In genomic region chr20:32619586-32619985, GRCh38 we compare ENCODE assay signal across 22 cellular contexts. TPM values are rescaled to one million over a fixed set of nuclear protein-coding genes. Genes with fewer than 3 reads are reported as not detected.
A peak's percentile ranks its signal among the peaks of the same experiment; 100 is the strongest.
DNase-seq lines count a peak whose midpoint lies in the region; ATAC-seq, FAIRE-seq and TF ChIP-seq lines count a peak whose summit lies in the region.
"Had no signal": no experiment of that assay in that cellular context is flagged by ENCODE, and none has a peak within 500 bp of the region (broad histone marks: within the 10 kb centered on the region; RNA-seq: fewer than 3 reads in every experiment).

No MANE protein-coding gene starts in this region.

- 37% methylated on average over 8 of the region's 8 CpGs for WGBS in HepG2 (ENCODE audit: low lambda C conversion rate)
- WGBS in right lobe of liver (ENCODE audit: insufficient coverage, low coverage, low lambda C conversion rate, missing lambda C conversion rate) = 32% methylated on average over 7 of the region's 8 CpGs
- 51% methylated on average over 8 of the region's 8 CpGs for WGBS in K562 (ENCODE audit: insufficient coverage, low coverage, missing lambda C conversion rate)

- H3K4me2 ChIP-seq in HepG2 (ENCODE audit: low read depth, low read length) (no peak overlapping the region), K562 (ENCODE audit: insufficient read depth, low read length) (no peak overlapping the region), osteoblast (ENCODE audit: insufficient read depth, low read length) (no peak overlapping the region)
- H3K4me2 ChIP-seq: BLaER1 had no signal

- H3K9ac ChIP-seq in HepG2 (ENCODE audit: insufficient read depth, low read depth, low read length) (no peak overlapping the region), K562 (ENCODE audit: insufficient read depth in 1 of 2, low read depth in 2 of 2, low read length in 2 of 2) (peak overlapping the region in 1 of 2 experiments; percentile 78; a peak in 1 of 4 replicates)
- H3K9ac ChIP-seq: BLaER1 had no signal

- H3K4me1 ChIP-seq in HepG2 (ENCODE audit: insufficient read depth, low read length) = peaks cover 23% of the 10 kb centered on the region
- no peaks in the 10 kb centered on the region for H3K4me1 ChIP-seq in right lobe of liver
- H3K4me1 ChIP-seq in K562 (replicated peaks in 1 of 2; ENCODE audit: control insufficient read depth in 2 of 2, insufficient read depth in 2 of 2, low read length in 2 of 2) = peaks cover 21 to 45% of the 10 kb centered on the region in 2 experiments
- H3K4me1 ChIP-seq in osteoblast (ENCODE audit: insufficient read depth, low read length) = no peaks in the 10 kb centered on the region
- H3K4me1 ChIP-seq: Caco-2 had no signal

- intact Hi-C loops in HepG2 (cut with micrococcal nuclease; ENCODE audit: unreplicated experiment) = no loop called here
- intact Hi-C loops in right lobe of liver (cut with DNase I) = no loop called here
- intact Hi-C loops in K562 (cut with micrococcal nuclease) = no loop called here

- TF ChIP-seq EP300 in HepG2 (IDR thresholded peaks at IDR 0.05; ENCODE audit: low read depth in 2 of 2, low read length in 2 of 2) = no peak
- no peak for TF ChIP-seq EP300 in HepG2 (CRISPR knock-in tag; IDR thresholded peaks at IDR 0.05; ENCODE audit: borderline replicate concordance)
- no peak for TF ChIP-seq EP300 in K562 (IDR thresholded peaks at IDR 0.05; ENCODE audit: low read length)

- TF ChIP-seq CTCF in HepG2 (CRISPR knock-in tag; IDR thresholded peaks at IDR 0.05) = no peak
- TF ChIP-seq CTCF in right lobe of liver (IDR thresholded peaks at IDR 0.05) = no peak
- TF ChIP-seq CTCF in K562 (IDR thresholded peaks at IDR 0.05 in 2 of 3, conservative IDR thresholded peaks at IDR 0.05 in 1 of 3; ENCODE audit: insufficient read depth in 2 of 3, low read depth in 1 of 3, low read length in 3 of 3) = no peak
- TF ChIP-seq CTCF in osteoblast (IDR thresholded peaks at IDR 0.05; ENCODE audit: extremely low read depth, low read depth, low read length) = no peak

- ATAC-seq in HepG2 = no peak
- no peak for ATAC-seq in right lobe of liver
- no peak for ATAC-seq in K562
- ATAC-seq in HG03520 (IDR thresholded peaks at IDR 0.05; ENCODE audit: unreplicated experiment) = no peak
- ATAC-seq in GM21737 (IDR thresholded peaks at IDR 0.05; ENCODE audit: unreplicated experiment) = no peak
- ATAC-seq: CD8-positive, alpha-beta T cell; GM12878 had no signal

- no peaks in the 10 kb centered on the region for H3K36me3 ChIP-seq in HepG2 (replicated peaks in 1 of 2; ENCODE audit: control insufficient read depth in 1 of 2, insufficient read depth in 2 of 2, low read length in 2 of 2)
- no peaks in the 10 kb centered on the region for H3K36me3 ChIP-seq in right lobe of liver
- peaks cover 51% of the 10 kb centered on the region; the same call in 2 of the 3 replicates for H3K36me3 ChIP-seq in K562 (ENCODE audit: control insufficient read depth, insufficient read depth, low read length)
- H3K36me3 ChIP-seq in osteoblast (ENCODE audit: insufficient read depth, low read length) = no peaks in the 10 kb centered on the region
- H3K36me3 ChIP-seq: BLaER1 had no signal

- H3K27ac ChIP-seq in HepG2 (ENCODE audit: extremely low read length, insufficient read depth, low read length) = no peak overlapping the region
- no peak overlapping the region for H3K27ac ChIP-seq in right lobe of liver
- H3K27ac ChIP-seq in K562 (ENCODE audit: extremely low read depth, low read depth, low read length) = no peak overlapping the region
- no peak overlapping the region for H3K27ac ChIP-seq in osteoblast (ENCODE audit: low read depth, low read length)
- H3K27ac ChIP-seq: 22Rv1, BLaER1, C4-2B had no signal

- H2AFZ ChIP-seq in HepG2 (ENCODE audit: low read length) (no peak overlapping the region), K562 (ENCODE audit: low read depth, low read length) (no peak overlapping the region), osteoblast (ENCODE audit: low read length) (no peak overlapping the region)

- POLR2A ChIA-PET in HepG2 (lab: Yijun Ruan, JAX) (no interaction called here), K562 (lab: Yijun Ruan, JAX) (interaction anchor here (0.7 kb wide), 1 partner anchor 37 kb away, joined by 4 read pairs; no protein-coding TSS in a partner anchor)

- in situ Hi-C loops in HepG2 (cut with HindIII; ENCODE audit: extremely low pct_ligation_motif_present, low pct_unique_long_range_greater_than_20kb) (no loop called here), K562 (cut with MboI) (no loop called here)

- no peak for FAIRE-seq in HepG2 (lab: Jason Lieb, UNC)
- no peak for FAIRE-seq in K562 (lab: Jason Lieb, UNC)
- FAIRE-seq: A204.1, GM12878, GM19239, H54 had no signal

- TF ChIP-seq POLR2A in HepG2 (IDR thresholded peaks at IDR 0.05; ENCODE audit: insufficient read depth in 1 of 2, low read depth in 2 of 2, low read length in 2 of 2) (no peak), right lobe of liver (IDR thresholded peaks at IDR 0.05) (no peak), K562 (conservative IDR thresholded peaks at IDR 0.05) (no peak)

- CTCF ChIA-PET in HepG2 (lab: Yijun Ruan, JAX; ENCODE audit: low intra/inter-chr PET ratio, low total read pairs) = no interaction called here
- CTCF ChIA-PET in K562 (lab: Yijun Ruan, JAX; ENCODE audit: low intra/inter-chr PET ratio) = no interaction called here

- H4K20me1 ChIP-seq in HepG2 (ENCODE audit: insufficient read depth, low read length) (no peaks in the 10 kb centered on the region), K562 (replicated peaks; ENCODE audit: control insufficient read depth, insufficient read depth, low read length) (peaks cover 7% of the 10 kb centered on the region; the same call in 1 of the 2 replicates), osteoblast (ENCODE audit: insufficient read depth, low read length) (no peaks in the 10 kb centered on the region)
- H4K20me1 ChIP-seq: BLaER1 had no signal

- H3K27me3 ChIP-seq in HepG2 (ENCODE audit: control insufficient read depth in 1 of 2, insufficient read depth in 2 of 2, low read length in 2 of 2) (peaks cover 2 to 52% of the 10 kb centered on the region in 2 experiments; a peak in 4 of 5 replicates), right lobe of liver (no peaks in the 10 kb centered on the region), K562 (ENCODE audit: control insufficient read depth in 2 of 2, insufficient read depth in 2 of 2, low read length in 2 of 2) (no peaks in the 10 kb centered on the region), osteoblast (ENCODE audit: insufficient read depth, low read length) (peaks cover 5% of the 10 kb centered on the region)
- H3K27me3 ChIP-seq: BLaER1 had no signal

- H3K9me3 ChIP-seq in HepG2 (ENCODE audit: low read length) = no peaks in the 10 kb centered on the region
- H3K9me3 ChIP-seq in right lobe of liver = no peaks in the 10 kb centered on the region
- H3K9me3 ChIP-seq in K562 (replicated peaks; ENCODE audit: control insufficient read depth, insufficient read depth, low read depth, low read length) = no peaks in the 10 kb centered on the region
- H3K9me3 ChIP-seq in osteoblast (ENCODE audit: low read depth, low read length) = no peaks in the 10 kb centered on the region
- H3K9me3 ChIP-seq: BLaER1, Caco-2 had no signal

- H3K79me2 ChIP-seq in HepG2 (ENCODE audit: insufficient read depth, low read length) (no peaks in the 10 kb centered on the region), K562 (ENCODE audit: control insufficient read depth, insufficient read depth, low read length) (peaks cover 22% of the 10 kb centered on the region), osteoblast (ENCODE audit: insufficient read depth, low read length) (no peaks in the 10 kb centered on the region)

- TF ChIP-seq RAD21 in HepG2 (CRISPR knock-in tag; IDR thresholded peaks at IDR 0.05) (no peak), K562 (CRISPR knock-in tag; conservative IDR thresholded peaks at IDR 0.05 in 1 of 2, IDR thresholded peaks at IDR 0.05 in 1 of 2) (no peak)

- peaks cover 8% of the 10 kb centered on the region for H3K9me1 ChIP-seq in K562 (ENCODE audit: control insufficient read depth, insufficient read depth, low read length)

- no peak for DNase-seq in HepG2 (ENCODE audit: low spot score)
- DNase-seq in right lobe of liver = no peak
- DNase-seq in K562 (ENCODE audit: extremely low read depth in 1 of 4, low spot score in 3 of 4) = no peak
- peak; percentile 37 for DNase-seq in osteoblast (ENCODE audit: insufficient read length, low spot score, missing footprints)
- DNase-seq: Caco-2; CD4-positive, CD25-positive, alpha-beta regulatory T cell; CD8-positive, alpha-beta T cell; DMS79; EL; GDM1; GOT3; HCEC 1CT had no signal

- H3K4me3 ChIP-seq in HepG2 (replicated peaks in 1 of 3; ENCODE audit: insufficient read depth in 1 of 3, low read depth in 2 of 3, low read length in 3 of 3) = no peak overlapping the region
- no peak overlapping the region for H3K4me3 ChIP-seq in right lobe of liver
- H3K4me3 ChIP-seq in K562 = no peak overlapping the region
- no peak overlapping the region for H3K4me3 ChIP-seq in osteoblast (ENCODE audit: insufficient read depth, low read length)
- H3K4me3 ChIP-seq: BLaER1, GM12878 had no signal

- BruUV-seq in HepG2 (replicated peaks; lab: Mats Ljungman, UMichigan) (no TSS peak), K562 (replicated peaks; lab: Mats Ljungman, UMichigan) (no TSS peak)

RNA-seq across cellular contexts. Expression of gene NOL4L, which starts 34.5 kb away (rescaled TPM):
- total RNA-seq in HepG2 (2016; rRNA removed; fragmentation: Illumina TruSeq; extraction: Trizol) (16.6 and 16.9 TPM in 2 replicates), right lobe of liver (1 to 10 TPM; 4.3 to 6.5 (median 5.7) TPM), K562 (2014; rRNA removed) (14.8 and 17.9 TPM in 2 replicates), K562 (2014; rRNA removed; fragmentation: Illumina TruSeq; extraction: Trizol) (9.7 and 10.6 TPM in 2 replicates), K562 (2015; rRNA removed; fragmentation: Illumina TruSeq; extraction: Trizol) (13.8 and 14.1 TPM in 2 replicates), K562 (2021) (33.2 and 36.2 TPM in 2 replicates), osteoblast (5.9 and 6.2 TPM in 2 replicates)
- total RNA-seq in HepG2 (2016; cell fraction: cytosol; rRNA removed; fragmentation: Illumina TruSeq; extraction: Trizol; ENCODE audit: low read depth) = 19.2 and 19.4 TPM in 2 replicates
- 14.6 and 17.1 TPM in 2 replicates for total RNA-seq in HepG2 (2016; cell fraction: insoluble cytoplasmic fraction; rRNA removed; fragmentation: Illumina TruSeq; extraction: Trizol)
- total RNA-seq in HepG2 (2016; cell fraction: membrane; rRNA removed; fragmentation: Illumina TruSeq; extraction: Trizol) = 21.3 and 24.1 TPM in 2 replicates
- 21.2 and 22.3 TPM in 2 replicates for total RNA-seq in HepG2 (2016; cell fraction: nucleus; rRNA removed; fragmentation: Illumina TruSeq; extraction: Trizol)
- polyA plus RNA-seq in HepG2 (2011; rRNA removed) (35.4 and 38.7 TPM in 2 replicates), K562 (2011; rRNA removed) (11.6 and 15.4 TPM in 2 replicates), K562 (2014; fragmentation: Illumina TruSeq; extraction: Trizol) (14.8 and 16.0 TPM in 2 replicates), K562 (2014; fragmentation: Nextera tagmentation; extraction: Ambion mirVana) (1 to 10 TPM; 5.1 to 6.6 TPM), K562 (2014; rRNA removed) (13.6 and 15.9 TPM in 2 replicates)
- polyA plus RNA-seq in HepG2 (2011; cell fraction: cytosol; rRNA removed) = 16.5 and 20.9 TPM in 2 replicates
- polyA plus RNA-seq in HepG2 (2011; cell fraction: nucleus; rRNA removed) = 91.0 and 107 TPM in 2 replicates
- 36.0 and 39.2 TPM in 2 replicates for polyA plus RNA-seq in HepG2 (2012)
- 35.0 and 39.6 TPM in 2 replicates for polyA plus RNA-seq in HepG2 (2016; cell fraction: cytosol; fragmentation: Illumina TruSeq; extraction: Trizol; ENCODE audit: low read depth)
- 21.6 and 26.9 TPM in 2 replicates for polyA plus RNA-seq in HepG2 (2016; cell fraction: insoluble cytoplasmic fraction; fragmentation: Illumina TruSeq; extraction: Trizol; ENCODE audit: low read depth)
- polyA plus RNA-seq in HepG2 (2016; cell fraction: membrane; fragmentation: Illumina TruSeq; extraction: Trizol; ENCODE audit: low read depth) = 31.2 and 32.6 TPM in 2 replicates
- polyA plus RNA-seq in HepG2 (2016; cell fraction: nucleus; fragmentation: Illumina TruSeq; extraction: Trizol; ENCODE audit: insufficient read depth, low read depth) = 57.5 and 60.6 TPM in 2 replicates
- polyA minus RNA-seq in HepG2 (2011; rRNA and poly(A)+ RNA removed; ENCODE audit: low replicate concordance) = 6.7 and 47.8 TPM in 2 replicates
- 28.0 and 37.6 TPM in 2 replicates for polyA minus RNA-seq in HepG2 (2011; cell fraction: cytosol; rRNA and poly(A)+ RNA removed)
- 30.5 and 30.6 TPM in 2 replicates for polyA minus RNA-seq in HepG2 (2011; cell fraction: nucleus; rRNA and poly(A)+ RNA removed)
- total RNA-seq in K562 (2011; cell fraction: chromatin; rRNA removed; ENCODE audit: low replicate concordance) = 83.7 and 101 TPM in 2 replicates
- total RNA-seq in K562 (2011; cell fraction: nucleolus; rRNA removed) = 37.2 and 38.4 TPM in 2 replicates
- 54.0 and 63.1 TPM in 2 replicates for total RNA-seq in K562 (2011; cell fraction: nucleoplasm; rRNA removed)
- polyA plus RNA-seq in K562 (2011; cell fraction: cytosol; rRNA removed) = 9.9 and 14.8 TPM in 2 replicates
- 42.8 and 74.6 TPM in 2 replicates for polyA plus RNA-seq in K562 (2011; cell fraction: nucleus; rRNA removed)
- polyA plus RNA-seq in K562 (2012) = 15.9 and 17.9 TPM in 2 replicates
- 10.1 and 11.5 TPM in 2 replicates for polyA minus RNA-seq in K562 (2011; rRNA and poly(A)+ RNA removed)
- polyA minus RNA-seq in K562 (2011; cell fraction: cytosol; rRNA and poly(A)+ RNA removed) = 15.5 and 25.2 TPM in 2 replicates
- 17.2 and 19.1 TPM in 2 replicates for polyA minus RNA-seq in K562 (2011; cell fraction: nucleus; rRNA and poly(A)+ RNA removed)

RNA-seq across cellular contexts. Expression of gene C20orf203, which starts 54.2 kb away (rescaled TPM):
- total RNA-seq in HepG2 (2016; rRNA removed; fragmentation: Illumina TruSeq; extraction: Trizol) (0.02 TPM in 1 of 2 replicates, not detected in the other), right lobe of liver (not detected), K562 (2014; rRNA removed) (0.68 and 0.78 TPM in 2 replicates), K562 (2014; rRNA removed; fragmentation: Illumina TruSeq; extraction: Trizol) (0.48 and 0.62 TPM in 2 replicates), K562 (2015; rRNA removed; fragmentation: Illumina TruSeq; extraction: Trizol) (0.57 and 0.58 TPM in 2 replicates), K562 (2021) (2.0 and 2.4 TPM in 2 replicates), osteoblast (under 0.01 and 0.29 TPM in 2 replicates)
- total RNA-seq in HepG2 (2016; cell fraction: cytosol; rRNA removed; fragmentation: Illumina TruSeq; extraction: Trizol; ENCODE audit: low read depth) = not detected in 2 replicates
- 0.03 and 0.04 TPM in 2 replicates for total RNA-seq in HepG2 (2016; cell fraction: insoluble cytoplasmic fraction; rRNA removed; fragmentation: Illumina TruSeq; extraction: Trizol)
- total RNA-seq in HepG2 (2016; cell fraction: membrane; rRNA removed; fragmentation: Illumina TruSeq; extraction: Trizol) = not detected in 2 replicates
- 0.12 TPM in 1 of 2 replicates, not detected in the other for total RNA-seq in HepG2 (2016; cell fraction: nucleus; rRNA removed; fragmentation: Illumina TruSeq; extraction: Trizol)
- polyA plus RNA-seq in HepG2 (2011; rRNA removed) (0.04 and 0.05 TPM in 2 replicates), K562 (2011; rRNA removed) (0.52 and 1.5 TPM in 2 replicates), K562 (2014; fragmentation: Illumina TruSeq; extraction: Trizol) (0.58 and 0.68 TPM in 2 replicates), K562 (2014; fragmentation: Nextera tagmentation; extraction: Ambion mirVana) (under 1 TPM; 0.56 to 0.69 TPM), K562 (2014; rRNA removed) (2.0 and 2.3 TPM in 2 replicates)
- 0.01 TPM in 1 of 2 replicates, not detected in the other for polyA plus RNA-seq in HepG2 (2011; cell fraction: cytosol; rRNA removed)
- 0.24 and 0.29 TPM in 2 replicates for polyA plus RNA-seq in HepG2 (2011; cell fraction: nucleus; rRNA removed)
- 0.03 and 0.08 TPM in 2 replicates for polyA plus RNA-seq in HepG2 (2012)
- polyA plus RNA-seq in HepG2 (2016; cell fraction: cytosol; fragmentation: Illumina TruSeq; extraction: Trizol; ENCODE audit: low read depth) = not detected in 2 replicates
- polyA plus RNA-seq in HepG2 (2016; cell fraction: insoluble cytoplasmic fraction; fragmentation: Illumina TruSeq; extraction: Trizol; ENCODE audit: low read depth) = not detected in 2 replicates
- 0.06 TPM in 1 of 2 replicates, not detected in the other for polyA plus RNA-seq in HepG2 (2016; cell fraction: membrane; fragmentation: Illumina TruSeq; extraction: Trizol; ENCODE audit: low read depth)
- not detected in 2 replicates for polyA plus RNA-seq in HepG2 (2016; cell fraction: nucleus; fragmentation: Illumina TruSeq; extraction: Trizol; ENCODE audit: insufficient read depth, low read depth)
- 0.18 TPM in 1 of 2 replicates, not detected in the other for polyA minus RNA-seq in HepG2 (2011; rRNA and poly(A)+ RNA removed; ENCODE audit: low replicate concordance)
- polyA minus RNA-seq in HepG2 (2011; cell fraction: cytosol; rRNA and poly(A)+ RNA removed) = not detected in 2 replicates
- polyA minus RNA-seq in HepG2 (2011; cell fraction: nucleus; rRNA and poly(A)+ RNA removed) = 0.12 and 0.13 TPM in 2 replicates
- total RNA-seq in K562 (2011; cell fraction: chromatin; rRNA removed; ENCODE audit: low replicate concordance) = 15.7 and 23.6 TPM in 2 replicates
- 8.0 and 10.7 TPM in 2 replicates for total RNA-seq in K562 (2011; cell fraction: nucleolus; rRNA removed)
- total RNA-seq in K562 (2011; cell fraction: nucleoplasm; rRNA removed) = 19.4 and 25.1 TPM in 2 replicates
- 0.60 and 1.3 TPM in 2 replicates for polyA plus RNA-seq in K562 (2011; cell fraction: cytosol; rRNA removed)
- 3.0 and 4.6 TPM in 2 replicates for polyA plus RNA-seq in K562 (2011; cell fraction: nucleus; rRNA removed)
- 0.73 and 1.5 TPM in 2 replicates for polyA plus RNA-seq in K562 (2012)
- 0.21 and 0.72 TPM in 2 replicates for polyA minus RNA-seq in K562 (2011; rRNA and poly(A)+ RNA removed)
- 0.64 TPM in 1 of 2 replicates, not detected in the other for polyA minus RNA-seq in K562 (2011; cell fraction: cytosol; rRNA and poly(A)+ RNA removed)
- polyA minus RNA-seq in K562 (2011; cell fraction: nucleus; rRNA and poly(A)+ RNA removed) = 0.81 and 4.7 TPM in 2 replicates
- total RNA-seq: Caco-2, GM12878 had no signal
- polyA plus RNA-seq: AG04450 had no signal

Comparison
In these comparisons a context has a peak if more than half of its experiments do, and no peak if none do; other contexts are left out.
1. Of the 241 proteins assayed by ChIP-seq in both HepG2 and K562: peak only in HepG2: none; only in K562: POLR2G and ZBTB33; in both: none; in neither: 239.